8 cellular contexts compared by ENCODE assay signal in the genomic region with DNA sequence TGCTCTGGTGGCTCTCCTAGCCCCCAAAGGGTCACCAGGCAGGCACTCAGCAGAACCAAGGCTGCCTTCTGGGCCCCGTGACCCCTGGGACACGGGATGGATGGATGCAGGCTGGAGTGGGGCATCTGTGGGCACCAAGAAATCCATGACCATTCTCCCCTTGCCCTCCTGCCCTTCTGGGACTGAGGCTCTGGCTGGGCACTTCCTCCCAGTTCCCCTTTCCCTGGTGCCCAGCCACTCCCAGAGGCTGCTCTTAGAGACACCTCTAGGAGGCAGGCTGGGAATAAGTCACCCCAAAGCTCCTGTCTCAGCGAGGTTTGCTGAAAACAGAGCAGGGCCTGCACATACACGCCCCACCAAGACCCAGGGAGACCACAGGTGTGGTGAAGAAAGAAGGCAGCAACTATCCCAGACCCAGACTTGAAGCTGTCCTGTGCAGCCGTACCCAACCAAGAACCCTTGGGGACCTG. TPM values are rescaled to one million over a fixed set of nuclear protein-coding genes. Genes with fewer than 3 reads are reported as not detected.
DNase-seq lines count a peak whose midpoint lies in the region; ATAC-seq, FAIRE-seq and TF ChIP-seq lines count a peak whose summit lies in the region.

No MANE protein-coding gene starts in this region.

- no peak for TF ChIP-seq POLR2A in esophagus muscularis mucosa (IDR thresholded peaks at IDR 0.05; ENCODE audit: low read depth)

- H3K4me3 ChIP-seq in SK-N-SH (ENCODE audit: low read depth in 2 of 2, low read length in 1 of 2) (peak overlapping the region; percentile 50 to 69), esophagus muscularis mucosa (peak overlapping the region; percentile 52 to 67 (median 56)), pancreas (peak overlapping the region in 2 of 4 donors; percentile 16 to 43)

- peak; percentile 40 for TF ChIP-seq CTCF in SK-N-SH (IDR thresholded peaks at IDR 0.05)
- peak; percentile 19 to 28 (median 22) for TF ChIP-seq CTCF in esophagus muscularis mucosa (IDR thresholded peaks at IDR 0.05)
- no peak for TF ChIP-seq CTCF in pancreas (IDR thresholded peaks at IDR 0.05)

- H4K20me1 ChIP-seq in SK-N-SH (ENCODE audit: insufficient read depth), result no peaks in the 10 kb centered on the region

- POLR2A ChIA-PET in SK-N-SH (lab: Yijun Ruan, JAX), result interaction anchor here (0.8 to 1.0 kb wide), 2 partner anchors 36 to 42 kb away, joined by 3 to 4 read pairs; partner anchors contain the start of gene DNAJC18

- peaks cover 22% of the 10 kb centered on the region for H3F3A ChIP-seq in SK-N-SH (replicated peaks; ENCODE audit: insufficient read depth)

- FAIRE-seq in pancreas (lab: Jason Lieb, UNC), result no peak

- no peaks in the 10 kb centered on the region for H3K9me2 ChIP-seq in SK-N-SH

- TF ChIP-seq EP300 in SK-N-SH (IDR thresholded peaks at IDR 0.05; ENCODE audit: borderline replicate concordance in 1 of 2, low read depth in 1 of 2, low read length in 1 of 2) (no peak), esophagus muscularis mucosa (IDR thresholded peaks at IDR 0.05) (no peak)

- WGBS in SK-N-SH (ENCODE audit: low lambda C conversion rate), result 85% methylated on average over 5 of the region's 5 CpGs
- WGBS in esophagus muscularis mucosa, result 69% methylated on average over 2 of the region's 5 CpGs
- 77 to 85% methylated on average over 5 of the region's 5 CpGs for WGBS in pancreas, 2 donors

- TF ChIP-seq RAD21 in SK-N-SH (IDR thresholded peaks at IDR 0.05; ENCODE audit: low read length), result peak; percentile 12; the same call in 1 of the 2 replicates

- H3K36me3 ChIP-seq in SK-N-SH (replicated peaks in 1 of 2; ENCODE audit: control insufficient read depth in 1 of 2, insufficient read depth in 2 of 2, low read length in 1 of 2), result peaks cover 15 to 26% of the 10 kb centered on the region in 2 experiments
- H3K36me3 ChIP-seq in esophagus muscularis mucosa, result peaks cover 0 to 38% (median 33%) of the 10 kb centered on the region in 4 donors
- no peaks in the 10 kb centered on the region for H3K36me3 ChIP-seq in pancreas

- H3K27ac ChIP-seq in SK-N-SH (ENCODE audit: low read depth in 2 of 2, low read length in 1 of 2), result peak overlapping the region; percentile 91 to 100
- H3K27ac ChIP-seq in esophagus muscularis mucosa (replicated peaks in 1 of 4), result peak overlapping the region; percentile 84 to 95 (median 92)
- H3K27ac ChIP-seq in pancreas, result peak overlapping the region in 3 of 4 donors; percentile 69 to 89 (median 73)

- no peaks in the 10 kb centered on the region for H3K9me3 ChIP-seq in SK-N-SH
- no peaks in the 10 kb centered on the region for H3K9me3 ChIP-seq in esophagus muscularis mucosa
- no peaks in the 10 kb centered on the region for H3K9me3 ChIP-seq in pancreas

- ATAC-seq in GM21390 (IDR thresholded peaks at IDR 0.05; ENCODE audit: unreplicated experiment) (peak; percentile 31), pancreas (peak in 3 of 4 donors; percentile 41 to 61 (median 56)), HG02884 (IDR thresholded peaks at IDR 0.05; ENCODE audit: unreplicated experiment) (no peak)

- H3K4me1 ChIP-seq in SK-N-SH (ENCODE audit: control insufficient read depth in 1 of 2, insufficient read depth in 2 of 2, low read depth in 1 of 2, low read length in 1 of 2) (peaks cover 14% of the 10 kb centered on the region in 2 experiments; a peak in 2 of 4 replicates), esophagus muscularis mucosa (peaks cover 33 to 65% (median 53%) of the 10 kb centered on the region in 4 donors), pancreas (no peaks in the 10 kb centered on the region)

- peaks cover 45% of the 10 kb centered on the region for H3K79me2 ChIP-seq in SK-N-SH (ENCODE audit: insufficient read depth)

- CTCF ChIA-PET in SK-N-SH (lab: Yijun Ruan, JAX), result interaction anchor here (0.9 to 2.4 kb wide), 3 partner anchors 36 to 61 kb away, joined by 3 to 11 read pairs (median 5); no protein-coding TSS in a partner anchor

- H3K4me2 ChIP-seq in SK-N-SH, result peak overlapping the region; percentile 96

- intact Hi-C loops in esophagus muscularis mucosa (cut with DNase I), result no loop called here
- intact Hi-C loops in pancreas (cut with DNase I), result no loop called here

- H3K9ac ChIP-seq in SK-N-SH, result peak overlapping the region; percentile 84

- DNase-seq in AML-193 (lab: John Stamatoyannopoulos, UW), result peak; percentile 27 to 28
- DNase-seq in SK-N-SH, result peak; percentile 31
- no peak for DNase-seq in esophagus muscularis mucosa (ENCODE audit: extremely low spot score)
- no peak for DNase-seq in pancreas
- DNase-seq in NCI-H345 treated with DMSO at 0.1 percent for 48 hours (lab: John Stamatoyannopoulos, UW; ENCODE audit: unreplicated experiment), result no peak
- no peak for DNase-seq in mucosa of gallbladder (ENCODE audit: low spot score)

- H2AFZ ChIP-seq in SK-N-SH (ENCODE audit: low read depth), result no peak overlapping the region

- H3K27me3 ChIP-seq in SK-N-SH (ENCODE audit: insufficient read depth) (no peaks in the 10 kb centered on the region), esophagus muscularis mucosa (no peaks in the 10 kb centered on the region), pancreas (no peaks in the 10 kb centered on the region)

TF ChIP-seq in SK-N-SH, 30 proteins besides CTCF, POLR2A, EP300 and RAD21:
- TF ChIP-seq SMC3 (IDR thresholded peaks at IDR 0.05; ENCODE audit: low read depth, low read length) (no peak), MAX (IDR thresholded peaks at IDR 0.05; ENCODE audit: low read depth) (peak; percentile 9; the same call in 1 of the 2 replicates)
- TF ChIP-seq, protein P1, sequence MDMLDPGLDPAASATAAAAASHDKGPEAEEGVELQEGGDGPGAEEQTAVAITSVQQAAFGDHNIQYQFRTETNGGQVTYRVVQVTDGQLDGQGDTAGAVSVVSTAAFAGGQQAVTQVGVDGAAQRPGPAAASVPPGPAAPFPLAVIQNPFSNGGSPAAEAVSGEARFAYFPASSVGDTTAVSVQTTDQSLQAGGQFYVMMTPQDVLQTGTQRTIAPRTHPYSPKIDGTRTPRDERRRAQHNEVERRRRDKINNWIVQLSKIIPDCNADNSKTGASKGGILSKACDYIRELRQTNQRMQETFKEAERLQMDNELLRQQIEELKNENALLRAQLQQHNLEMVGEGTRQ (IDR thresholded peaks at IDR 0.05; ENCODE audit: borderline replicate concordance, low read depth, low read length), result no peak

RNA-seq across cellular contexts. Expression of gene STING1, which starts 0.9 kb away (rescaled TPM):
- 98.4 and 119 TPM in 2 replicates for polyA plus RNA-seq in SK-N-SH (2012; rRNA removed)
- 37.8 and 54.3 TPM in 2 replicates for polyA plus RNA-seq in SK-N-SH (2012; cell fraction: cytosol; rRNA removed)
- 254 and 357 TPM in 2 replicates for polyA plus RNA-seq in SK-N-SH (2012; cell fraction: nucleus; rRNA removed)
- total RNA-seq in esophagus muscularis mucosa, result 10 to 100 TPM; 22.0 to 82.8 (median 52.4) TPM
- total RNA-seq in pancreas, result 10 to 100 TPM in 2 of 6 donors, 1 to 10 TPM in 4; 3.1 to 19.7 (median 6.3) TPM
- polyA plus RNA-seq in pancreas, result 10 to 100 TPM in 1 of 2 donors, 1 to 10 TPM in 1; 9.3 to 19.2 TPM
- total RNA-seq in mucosa of gallbladder, result 35.3 TPM

RNA-seq across cellular contexts. Expression of gene SMIM33, which starts 10.8 kb away (rescaled TPM):
- polyA plus RNA-seq in SK-N-SH (2012; rRNA removed) (not detected in 2 replicates), pancreas (not detected)
- not detected in 2 replicates for polyA plus RNA-seq in SK-N-SH (2012; cell fraction: cytosol; rRNA removed)
- polyA plus RNA-seq in SK-N-SH (2012; cell fraction: nucleus; rRNA removed), result not detected in 2 replicates
- total RNA-seq in esophagus muscularis mucosa (not detected), pancreas (not detected), mucosa of gallbladder (0.17 TPM)

RNA-seq across cellular contexts. Expression of gene ECSCR, which starts 19.1 kb away (rescaled TPM):
- polyA plus RNA-seq in SK-N-SH (2012; rRNA removed), result 10.9 and 13.5 TPM in 2 replicates
- polyA plus RNA-seq in SK-N-SH (2012; cell fraction: cytosol; rRNA removed), result 9.4 and 11.9 TPM in 2 replicates
- 4.1 and 4.7 TPM in 2 replicates for polyA plus RNA-seq in SK-N-SH (2012; cell fraction: nucleus; rRNA removed)
- total RNA-seq in esophagus muscularis mucosa, result 10 to 100 TPM in 3 of 4 donors, 1 to 10 TPM in 1; 7.9 to 42.9 (median 31.4) TPM
- 1 to 10 TPM; 1.0 to 4.3 (median 2.1) TPM for total RNA-seq in pancreas
- 1 to 10 TPM; 5.1 to 8.3 TPM for polyA plus RNA-seq in pancreas
- total RNA-seq in mucosa of gallbladder, result 9.4 TPM

RNA-seq across cellular contexts. Expression of gene DNAJC18, which starts 42.3 kb away (rescaled TPM):
- polyA plus RNA-seq in SK-N-SH (2012; rRNA removed) (7.4 and 10.3 TPM in 2 replicates), pancreas (1 to 10 TPM; 1.6 to 5.1 TPM)
- polyA plus RNA-seq in SK-N-SH (2012; cell fraction: cytosol; rRNA removed), result 10.7 and 14.5 TPM in 2 replicates
- polyA plus RNA-seq in SK-N-SH (2012; cell fraction: nucleus; rRNA removed), result 3.1 and 7.3 TPM in 2 replicates
- total RNA-seq in esophagus muscularis mucosa (10 to 100 TPM in 3 of 4 donors, 1 to 10 TPM in 1; 8.3 to 15.4 (median 13.4) TPM), pancreas (1 to 10 TPM; 1.1 to 5.8 (median 1.9) TPM), mucosa of gallbladder (14.6 TPM)

Comparison
In these comparisons a context has a peak if more than half of its experiments do, and no peak if none do; other contexts are left out.
1. DNase-seq: peak in AML-193 (2 of 2) and SK-N-SH (single experiment); none in esophagus muscularis mucosa (single experiment), pancreas (0 of 6), NCI-H345 treated with DMSO at 0.1 percent for 48 hours (single experiment) and mucosa of gallbladder (single experiment).
2. CTCF ChIP-seq: peak in SK-N-SH (single experiment) and esophagus muscularis mucosa (3 of 3); none in pancreas (0 of 4).
3. Peak in every context shown above with its lines, with median percentiles within 50 percentile points of each other: H3K27ac ChIP-seq.